Comparison of ENCODE assay signal across 1 cellular context in the genomic region with DNA sequence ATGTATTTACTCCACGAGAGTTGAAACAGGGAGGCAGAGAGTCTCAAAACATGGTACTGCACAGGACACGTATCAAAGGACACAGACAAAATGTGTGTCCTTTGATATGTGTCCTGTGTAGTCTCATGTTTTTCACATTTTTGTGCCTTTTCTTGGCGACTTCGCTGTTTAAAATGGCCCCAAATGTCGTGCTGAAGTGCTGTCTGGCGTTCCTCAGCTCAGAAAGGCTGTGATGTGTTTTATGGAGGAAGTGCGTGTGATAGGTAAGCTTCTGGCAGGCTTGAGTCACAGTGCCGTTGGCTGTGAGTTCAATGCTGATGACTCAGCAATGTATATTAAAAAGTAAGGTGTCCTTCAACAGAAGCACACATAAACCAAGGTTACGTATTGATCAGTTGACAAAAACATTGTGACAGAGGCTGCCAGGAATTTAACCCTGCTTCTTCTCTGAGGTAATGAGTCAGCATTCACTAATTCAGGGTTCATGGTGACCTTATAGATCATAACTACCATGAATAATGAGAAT.
TF ChIP-seq lines count a peak whose summit lies in the region.

No MANE protein-coding gene starts in this region.

TF ChIP-seq in HepG2, 621 proteins besides CTCF, POLR2A, EP300 and RAD21 (continued from another document and continues in another):
- TF ChIP-seq, protein P1, sequence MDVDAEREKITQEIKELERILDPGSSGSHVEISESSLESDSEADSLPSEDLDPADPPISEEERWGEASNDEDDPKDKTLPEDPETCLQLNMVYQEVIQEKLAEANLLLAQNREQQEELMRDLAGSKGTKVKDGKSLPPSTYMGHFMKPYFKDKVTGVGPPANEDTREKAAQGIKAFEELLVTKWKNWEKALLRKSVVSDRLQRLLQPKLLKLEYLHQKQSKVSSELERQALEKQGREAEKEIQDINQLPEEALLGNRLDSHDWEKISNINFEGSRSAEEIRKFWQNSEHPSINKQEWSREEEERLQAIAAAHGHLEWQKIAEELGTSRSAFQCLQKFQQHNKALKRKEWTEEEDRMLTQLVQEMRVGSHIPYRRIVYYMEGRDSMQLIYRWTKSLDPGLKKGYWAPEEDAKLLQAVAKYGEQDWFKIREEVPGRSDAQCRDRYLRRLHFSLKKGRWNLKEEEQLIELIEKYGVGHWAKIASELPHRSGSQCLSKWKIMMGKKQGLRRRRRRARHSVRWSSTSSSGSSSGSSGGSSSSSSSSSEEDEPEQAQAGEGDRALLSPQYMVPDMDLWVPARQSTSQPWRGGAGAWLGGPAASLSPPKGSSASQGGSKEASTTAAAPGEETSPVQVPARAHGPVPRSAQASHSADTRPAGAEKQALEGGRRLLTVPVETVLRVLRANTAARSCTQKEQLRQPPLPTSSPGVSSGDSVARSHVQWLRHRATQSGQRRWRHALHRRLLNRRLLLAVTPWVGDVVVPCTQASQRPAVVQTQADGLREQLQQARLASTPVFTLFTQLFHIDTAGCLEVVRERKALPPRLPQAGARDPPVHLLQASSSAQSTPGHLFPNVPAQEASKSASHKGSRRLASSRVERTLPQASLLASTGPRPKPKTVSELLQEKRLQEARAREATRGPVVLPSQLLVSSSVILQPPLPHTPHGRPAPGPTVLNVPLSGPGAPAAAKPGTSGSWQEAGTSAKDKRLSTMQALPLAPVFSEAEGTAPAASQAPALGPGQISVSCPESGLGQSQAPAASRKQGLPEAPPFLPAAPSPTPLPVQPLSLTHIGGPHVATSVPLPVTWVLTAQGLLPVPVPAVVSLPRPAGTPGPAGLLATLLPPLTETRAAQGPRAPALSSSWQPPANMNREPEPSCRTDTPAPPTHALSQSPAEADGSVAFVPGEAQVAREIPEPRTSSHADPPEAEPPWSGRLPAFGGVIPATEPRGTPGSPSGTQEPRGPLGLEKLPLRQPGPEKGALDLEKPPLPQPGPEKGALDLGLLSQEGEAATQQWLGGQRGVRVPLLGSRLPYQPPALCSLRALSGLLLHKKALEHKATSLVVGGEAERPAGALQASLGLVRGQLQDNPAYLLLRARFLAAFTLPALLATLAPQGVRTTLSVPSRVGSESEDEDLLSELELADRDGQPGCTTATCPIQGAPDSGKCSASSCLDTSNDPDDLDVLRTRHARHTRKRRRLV (CRISPR knock-in tag; IDR thresholded peaks at IDR 0.05), result no peak
- TF ChIP-seq ZNF766 (CRISPR knock-in tag; IDR thresholded peaks at IDR 0.05; ENCODE audit: borderline replicate concordance) (0 out of 2 replicates have a peak, but pooled peaks have one; percentile 46), TAF1 (CRISPR knock-in tag; IDR thresholded peaks at IDR 0.05) (no peak), ZBTB7B (CRISPR knock-in tag; IDR thresholded peaks at IDR 0.05) (no peak), ESRRA (CRISPR knock-in tag; IDR thresholded peaks at IDR 0.05; ENCODE audit: low read depth) (peak; percentile 70), HMGA1 (CRISPR knock-in tag; conservative IDR thresholded peaks at IDR 0.05) (no peak), ZNF816 (CRISPR knock-in tag; IDR thresholded peaks at IDR 0.05; ENCODE audit: borderline replicate concordance) (peak; percentile 57; the same call in 1 of the 2 replicates), THYN1 (CRISPR knock-in tag; IDR thresholded peaks at IDR 0.05; ENCODE audit: borderline replicate concordance, low read depth) (no peak), ZNF569 (CRISPR knock-in tag; IDR thresholded peaks at IDR 0.05; ENCODE audit: borderline replicate concordance) (no peak), ZNF644 (CRISPR knock-in tag; IDR thresholded peaks at IDR 0.05; ENCODE audit: low read depth) (peak; percentile 86), ZSCAN20 (CRISPR knock-in tag; IDR thresholded peaks at IDR 0.05; ENCODE audit: borderline replicate concordance) (no peak), GLI4 (CRISPR knock-in tag; IDR thresholded peaks at IDR 0.05; ENCODE audit: borderline replicate concordance) (no peak), ZNF234 (CRISPR knock-in tag; conservative IDR thresholded peaks at IDR 0.05) (no peak), SSRP1 (CRISPR knock-in tag; IDR thresholded peaks at IDR 0.05) (no peak), ELF1 (CRISPR knock-in tag; IDR thresholded peaks at IDR 0.05) (peak; percentile 44), ZNF567 (CRISPR knock-in tag; IDR thresholded peaks at IDR 0.05; ENCODE audit: borderline replicate concordance) (no peak), CCDC6 (CRISPR knock-in tag; IDR thresholded peaks at IDR 0.05) (no peak), ZNF136 (CRISPR knock-in tag; IDR thresholded peaks at IDR 0.05; ENCODE audit: low read depth) (no peak), JARID2 (CRISPR knock-in tag; IDR thresholded peaks at IDR 0.05; ENCODE audit: insufficient replicate concordance) (no peak), ZNF605 (CRISPR knock-in tag; IDR thresholded peaks at IDR 0.05) (peak; percentile 64; the same call in 1 of the 2 replicates), ARID2 (CRISPR knock-in tag; IDR thresholded peaks at IDR 0.05; ENCODE audit: borderline replicate concordance) (no peak), MAZ (IDR thresholded peaks at IDR 0.05; ENCODE audit: borderline replicate concordance, low read depth, low read length) (no peak), MAZ (CRISPR knock-in tag; IDR thresholded peaks at IDR 0.05; ENCODE audit: low read depth) (no peak), MAFF (IDR thresholded peaks at IDR 0.05; ENCODE audit: low read depth, low read length) (peak; percentile 100), KDM2A (CRISPR knock-in tag; IDR thresholded peaks at IDR 0.05; ENCODE audit: borderline replicate concordance, low read depth) (peak; percentile 55; the same call in 1 of the 2 replicates), TARDBP (CRISPR knock-in tag; IDR thresholded peaks at IDR 0.05) (peak; percentile 42; the same call in 1 of the 2 replicates), ZNF792 (CRISPR knock-in tag; IDR thresholded peaks at IDR 0.05) (peak; percentile 60; the same call in 1 of the 2 replicates), KLF16 (CRISPR knock-in tag; IDR thresholded peaks at IDR 0.05) (peak in 1 of 2 experiments; percentile 37; a peak in 1 of 4 replicates), ELF3 (CRISPR knock-in tag; IDR thresholded peaks at IDR 0.05) (peak; percentile 78), ZNF335 (CRISPR knock-in tag; IDR thresholded peaks at IDR 0.05) (peak; percentile 67; the same call in 1 of the 2 replicates), SYNCRIP (IDR thresholded peaks at IDR 0.05; ENCODE audit: insufficient read depth, low read depth, low read length) (no peak), WIZ (CRISPR knock-in tag; IDR thresholded peaks at IDR 0.05) (no peak), AHR (CRISPR knock-in tag; IDR thresholded peaks at IDR 0.05) (peak; percentile 52; the same call in 1 of the 2 replicates), ZNF20 (CRISPR knock-in tag; IDR thresholded peaks at IDR 0.05) (no peak), PTBP1 (IDR thresholded peaks at IDR 0.05; ENCODE audit: low read depth, low read length, poor library complexity, severe bottlenecking) (no peak), MAF1 (CRISPR knock-in tag; IDR thresholded peaks at IDR 0.05; ENCODE audit: borderline replicate concordance) (no peak), XRCC5 (optimal IDR thresholded peaks at IDR 0.05; ENCODE audit: low read length) (peak; percentile 40), ZNF7 (CRISPR knock-in tag; IDR thresholded peaks at IDR 0.05) (no peak), NFYC (CRISPR knock-in tag; IDR thresholded peaks at IDR 0.05) (no peak), MAFG (CRISPR knock-in tag; IDR thresholded peaks at IDR 0.05) (peak; percentile 95), ZNF839 (CRISPR knock-in tag; IDR thresholded peaks at IDR 0.05; ENCODE audit: borderline replicate concordance) (no peak)
- TF ChIP-seq, protein P2, sequence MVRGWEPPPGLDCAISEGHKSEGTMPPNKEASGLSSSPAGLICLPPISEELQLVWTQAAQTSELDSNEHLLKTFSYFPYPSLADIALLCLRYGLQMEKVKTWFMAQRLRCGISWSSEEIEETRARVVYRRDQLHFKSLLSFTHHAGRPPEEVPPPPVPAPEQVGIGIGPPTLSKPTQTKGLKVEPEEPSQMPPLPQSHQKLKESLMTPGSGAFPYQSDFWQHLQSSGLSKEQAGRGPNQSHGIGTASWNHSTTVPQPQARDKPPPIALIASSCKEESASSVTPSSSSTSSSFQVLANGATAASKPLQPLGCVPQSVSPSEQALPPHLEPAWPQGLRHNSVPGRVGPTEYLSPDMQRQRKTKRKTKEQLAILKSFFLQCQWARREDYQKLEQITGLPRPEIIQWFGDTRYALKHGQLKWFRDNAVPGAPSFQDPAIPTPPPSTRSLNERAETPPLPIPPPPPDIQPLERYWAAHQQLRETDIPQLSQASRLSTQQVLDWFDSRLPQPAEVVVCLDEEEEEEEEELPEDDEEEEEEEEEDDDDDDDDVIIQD (CRISPR knock-in tag; IDR thresholded peaks at IDR 0.05; ENCODE audit: low read depth), result peak; percentile 60; the same call in 1 of the 2 replicates
- TF ChIP-seq, protein P3, sequence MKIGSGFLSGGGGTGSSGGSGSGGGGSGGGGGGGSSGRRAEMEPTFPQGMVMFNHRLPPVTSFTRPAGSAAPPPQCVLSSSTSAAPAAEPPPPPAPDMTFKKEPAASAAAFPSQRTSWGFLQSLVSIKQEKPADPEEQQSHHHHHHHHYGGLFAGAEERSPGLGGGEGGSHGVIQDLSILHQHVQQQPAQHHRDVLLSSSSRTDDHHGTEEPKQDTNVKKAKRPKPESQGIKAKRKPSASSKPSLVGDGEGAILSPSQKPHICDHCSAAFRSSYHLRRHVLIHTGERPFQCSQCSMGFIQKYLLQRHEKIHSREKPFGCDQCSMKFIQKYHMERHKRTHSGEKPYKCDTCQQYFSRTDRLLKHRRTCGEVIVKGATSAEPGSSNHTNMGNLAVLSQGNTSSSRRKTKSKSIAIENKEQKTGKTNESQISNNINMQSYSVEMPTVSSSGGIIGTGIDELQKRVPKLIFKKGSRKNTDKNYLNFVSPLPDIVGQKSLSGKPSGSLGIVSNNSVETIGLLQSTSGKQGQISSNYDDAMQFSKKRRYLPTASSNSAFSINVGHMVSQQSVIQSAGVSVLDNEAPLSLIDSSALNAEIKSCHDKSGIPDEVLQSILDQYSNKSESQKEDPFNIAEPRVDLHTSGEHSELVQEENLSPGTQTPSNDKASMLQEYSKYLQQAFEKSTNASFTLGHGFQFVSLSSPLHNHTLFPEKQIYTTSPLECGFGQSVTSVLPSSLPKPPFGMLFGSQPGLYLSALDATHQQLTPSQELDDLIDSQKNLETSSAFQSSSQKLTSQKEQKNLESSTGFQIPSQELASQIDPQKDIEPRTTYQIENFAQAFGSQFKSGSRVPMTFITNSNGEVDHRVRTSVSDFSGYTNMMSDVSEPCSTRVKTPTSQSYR (CRISPR knock-in tag; IDR thresholded peaks at IDR 0.05; ENCODE audit: borderline replicate concordance), result no peak
- TF ChIP-seq, protein P4, sequence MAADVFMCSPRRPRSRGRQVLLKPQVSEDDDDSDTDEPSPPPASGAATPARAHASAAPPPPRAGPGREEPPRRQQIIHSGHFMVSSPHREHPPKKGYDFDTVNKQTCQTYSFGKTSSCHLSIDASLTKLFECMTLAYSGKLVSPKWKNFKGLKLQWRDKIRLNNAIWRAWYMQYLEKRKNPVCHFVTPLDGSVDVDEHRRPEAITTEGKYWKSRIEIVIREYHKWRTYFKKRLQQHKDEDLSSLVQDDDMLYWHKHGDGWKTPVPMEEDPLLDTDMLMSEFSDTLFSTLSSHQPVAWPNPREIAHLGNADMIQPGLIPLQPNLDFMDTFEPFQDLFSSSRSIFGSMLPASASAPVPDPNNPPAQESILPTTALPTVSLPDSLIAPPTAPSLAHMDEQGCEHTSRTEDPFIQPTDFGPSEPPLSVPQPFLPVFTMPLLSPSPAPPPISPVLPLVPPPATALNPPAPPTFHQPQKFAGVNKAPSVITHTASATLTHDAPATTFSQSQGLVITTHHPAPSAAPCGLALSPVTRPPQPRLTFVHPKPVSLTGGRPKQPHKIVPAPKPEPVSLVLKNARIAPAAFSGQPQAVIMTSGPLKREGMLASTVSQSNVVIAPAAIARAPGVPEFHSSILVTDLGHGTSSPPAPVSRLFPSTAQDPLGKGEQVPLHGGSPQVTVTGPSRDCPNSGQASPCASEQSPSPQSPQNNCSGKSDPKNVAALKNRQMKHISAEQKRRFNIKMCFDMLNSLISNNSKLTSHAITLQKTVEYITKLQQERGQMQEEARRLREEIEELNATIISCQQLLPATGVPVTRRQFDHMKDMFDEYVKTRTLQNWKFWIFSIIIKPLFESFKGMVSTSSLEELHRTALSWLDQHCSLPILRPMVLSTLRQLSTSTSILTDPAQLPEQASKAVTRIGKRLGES (CRISPR knock-in tag; IDR thresholded peaks at IDR 0.05; ENCODE audit: borderline replicate concordance), result no peak
- TF ChIP-seq, protein P5, sequence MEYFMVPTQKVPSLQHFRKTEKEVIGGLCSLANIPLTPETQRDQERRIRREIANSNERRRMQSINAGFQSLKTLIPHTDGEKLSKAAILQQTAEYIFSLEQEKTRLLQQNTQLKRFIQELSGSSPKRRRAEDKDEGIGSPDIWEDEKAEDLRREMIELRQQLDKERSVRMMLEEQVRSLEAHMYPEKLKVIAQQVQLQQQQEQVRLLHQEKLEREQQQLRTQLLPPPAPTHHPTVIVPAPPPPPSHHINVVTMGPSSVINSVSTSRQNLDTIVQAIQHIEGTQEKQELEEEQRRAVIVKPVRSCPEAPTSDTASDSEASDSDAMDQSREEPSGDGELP (IDR thresholded peaks at IDR 0.05; ENCODE audit: borderline replicate concordance, low read depth), result no peak
- TF ChIP-seq, protein P6, sequence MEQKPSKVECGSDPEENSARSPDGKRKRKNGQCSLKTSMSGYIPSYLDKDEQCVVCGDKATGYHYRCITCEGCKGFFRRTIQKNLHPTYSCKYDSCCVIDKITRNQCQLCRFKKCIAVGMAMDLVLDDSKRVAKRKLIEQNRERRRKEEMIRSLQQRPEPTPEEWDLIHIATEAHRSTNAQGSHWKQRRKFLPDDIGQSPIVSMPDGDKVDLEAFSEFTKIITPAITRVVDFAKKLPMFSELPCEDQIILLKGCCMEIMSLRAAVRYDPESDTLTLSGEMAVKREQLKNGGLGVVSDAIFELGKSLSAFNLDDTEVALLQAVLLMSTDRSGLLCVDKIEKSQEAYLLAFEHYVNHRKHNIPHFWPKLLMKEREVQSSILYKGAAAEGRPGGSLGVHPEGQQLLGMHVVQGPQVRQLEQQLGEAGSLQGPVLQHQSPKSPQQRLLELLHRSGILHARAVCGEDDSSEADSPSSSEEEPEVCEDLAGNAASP (CRISPR knock-in tag; IDR thresholded peaks at IDR 0.05; ENCODE audit: borderline replicate concordance), result peak; percentile 42; the same call in 1 of the 2 replicates
- TF ChIP-seq, protein P7, sequence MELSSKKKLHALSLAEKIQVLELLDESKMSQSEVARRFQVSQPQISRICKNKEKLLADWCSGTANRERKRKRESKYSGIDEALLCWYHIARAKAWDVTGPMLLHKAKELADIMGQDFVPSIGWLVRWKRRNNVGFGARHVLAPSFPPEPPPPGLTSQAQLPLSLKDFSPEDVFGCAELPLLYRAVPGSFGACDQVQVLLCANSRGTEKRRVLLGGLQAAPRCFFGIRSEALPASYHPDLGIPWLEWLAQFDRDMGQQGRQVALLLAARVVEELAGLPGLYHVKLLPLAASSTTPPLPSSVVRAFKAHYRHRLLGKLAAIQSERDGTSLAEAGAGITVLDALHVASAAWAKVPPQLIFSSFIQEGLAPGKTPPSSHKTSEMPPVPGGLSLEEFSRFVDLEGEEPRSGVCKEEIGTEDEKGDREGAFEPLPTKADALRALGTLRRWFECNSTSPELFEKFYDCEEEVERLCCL (CRISPR knock-in tag; IDR thresholded peaks at IDR 0.05; ENCODE audit: borderline replicate concordance), result no peak
